ENCODE assay signal across 1 cellular context in the genomic region with DNA sequence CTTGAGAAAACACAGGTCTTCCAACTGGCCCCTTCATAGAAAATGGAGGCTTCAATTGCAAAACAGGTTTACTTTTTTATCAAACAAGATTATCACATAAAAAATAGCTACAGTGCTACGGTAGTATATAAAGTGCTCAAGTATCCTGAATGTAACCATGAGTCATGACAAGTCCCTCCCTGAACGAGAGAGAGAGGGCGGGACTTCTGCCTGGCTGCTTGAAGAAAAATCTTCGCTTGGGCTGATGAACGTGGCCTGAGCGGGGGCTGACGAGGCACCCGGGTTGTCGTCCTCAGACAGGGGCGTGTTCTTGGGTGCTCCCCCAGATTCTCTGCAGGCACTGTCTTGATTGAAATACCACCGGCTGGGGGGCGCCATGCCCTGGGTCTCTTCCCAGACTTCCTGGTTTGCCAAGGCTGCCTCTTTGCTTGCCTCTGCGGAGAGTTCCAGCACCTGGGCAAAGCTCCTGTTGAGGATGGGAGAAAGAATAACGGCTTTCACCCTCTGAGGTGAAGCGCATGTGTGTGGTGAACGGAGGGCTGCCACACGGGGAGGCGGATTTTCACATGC.
TF ChIP-seq lines count a peak whose summit lies in the region.

No MANE protein-coding gene starts in this region.

TF ChIP-seq in HepG2, 621 proteins besides CTCF, POLR2A, EP300 and RAD21:
- TF ChIP-seq CREM (IDR thresholded peaks at IDR 0.05), result no peak
- TF ChIP-seq CREM (CRISPR knock-in tag; IDR thresholded peaks at IDR 0.05), result no peak
- TF ChIP-seq ZNF501 (CRISPR knock-in tag; IDR thresholded peaks at IDR 0.05), result no peak
- TF ChIP-seq, protein P1, sequence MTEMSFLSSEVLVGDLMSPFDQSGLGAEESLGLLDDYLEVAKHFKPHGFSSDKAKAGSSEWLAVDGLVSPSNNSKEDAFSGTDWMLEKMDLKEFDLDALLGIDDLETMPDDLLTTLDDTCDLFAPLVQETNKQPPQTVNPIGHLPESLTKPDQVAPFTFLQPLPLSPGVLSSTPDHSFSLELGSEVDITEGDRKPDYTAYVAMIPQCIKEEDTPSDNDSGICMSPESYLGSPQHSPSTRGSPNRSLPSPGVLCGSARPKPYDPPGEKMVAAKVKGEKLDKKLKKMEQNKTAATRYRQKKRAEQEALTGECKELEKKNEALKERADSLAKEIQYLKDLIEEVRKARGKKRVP (CRISPR knock-in tag; IDR thresholded peaks at IDR 0.05), result no peak
- no peak for TF ChIP-seq ZNF746 (CRISPR knock-in tag; IDR thresholded peaks at IDR 0.05)
- no peak for TF ChIP-seq NFKB2 (CRISPR knock-in tag; IDR thresholded peaks at IDR 0.05; ENCODE audit: borderline replicate concordance)
- TF ChIP-seq KLF12 (CRISPR knock-in tag; IDR thresholded peaks at IDR 0.05; ENCODE audit: borderline replicate concordance), result no peak
- TF ChIP-seq, protein P2, sequence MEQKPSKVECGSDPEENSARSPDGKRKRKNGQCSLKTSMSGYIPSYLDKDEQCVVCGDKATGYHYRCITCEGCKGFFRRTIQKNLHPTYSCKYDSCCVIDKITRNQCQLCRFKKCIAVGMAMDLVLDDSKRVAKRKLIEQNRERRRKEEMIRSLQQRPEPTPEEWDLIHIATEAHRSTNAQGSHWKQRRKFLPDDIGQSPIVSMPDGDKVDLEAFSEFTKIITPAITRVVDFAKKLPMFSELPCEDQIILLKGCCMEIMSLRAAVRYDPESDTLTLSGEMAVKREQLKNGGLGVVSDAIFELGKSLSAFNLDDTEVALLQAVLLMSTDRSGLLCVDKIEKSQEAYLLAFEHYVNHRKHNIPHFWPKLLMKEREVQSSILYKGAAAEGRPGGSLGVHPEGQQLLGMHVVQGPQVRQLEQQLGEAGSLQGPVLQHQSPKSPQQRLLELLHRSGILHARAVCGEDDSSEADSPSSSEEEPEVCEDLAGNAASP (CRISPR knock-in tag; IDR thresholded peaks at IDR 0.05; ENCODE audit: borderline replicate concordance), result no peak
- no peak for TF ChIP-seq FOXA3 (CRISPR knock-in tag; IDR thresholded peaks at IDR 0.05)
- no peak for TF ChIP-seq SIN3B (IDR thresholded peaks at IDR 0.05; ENCODE audit: low read length)
- TF ChIP-seq, protein P3, sequence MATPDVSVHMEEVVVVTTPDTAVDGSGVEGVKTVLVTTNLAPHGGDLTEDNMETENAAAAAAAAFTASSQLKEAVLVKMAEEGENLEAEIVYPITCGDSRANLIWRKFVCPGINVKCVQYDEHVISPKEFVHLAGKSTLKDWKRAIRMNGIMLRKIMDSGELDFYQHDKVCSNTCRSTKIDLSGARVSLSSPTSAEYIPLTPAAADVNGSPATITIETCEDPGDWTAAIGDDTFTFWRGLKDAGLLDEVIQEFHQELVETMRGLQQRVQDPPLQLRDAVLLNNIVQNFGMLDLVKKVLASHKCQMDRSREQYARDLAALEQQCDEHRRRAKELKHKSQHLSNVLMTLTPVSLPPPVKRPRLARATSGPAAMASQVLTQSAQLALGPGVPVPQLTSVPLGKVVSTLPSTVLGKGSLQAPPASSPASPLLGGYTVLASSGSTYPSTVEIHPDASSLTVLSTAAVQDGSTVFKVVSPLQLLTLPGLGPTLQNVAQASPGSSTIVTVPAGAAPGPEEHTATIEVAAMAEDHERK (CRISPR knock-in tag; IDR thresholded peaks at IDR 0.05; ENCODE audit: low read depth), result no peak
- no peak for TF ChIP-seq SRSF4 (IDR thresholded peaks at IDR 0.05; ENCODE audit: low read depth, low read length, poor library complexity, severe bottlenecking)
- no peak for TF ChIP-seq NFIC (IDR thresholded peaks at IDR 0.05; ENCODE audit: low read length)
- no peak for TF ChIP-seq NCOA5 (CRISPR knock-in tag; IDR thresholded peaks at IDR 0.05)
- no peak for TF ChIP-seq RELA (CRISPR knock-in tag; IDR thresholded peaks at IDR 0.05)
- no peak for TF ChIP-seq ZNF12 (CRISPR knock-in tag; IDR thresholded peaks at IDR 0.05)
- no peak for TF ChIP-seq ZNF572 (CRISPR knock-in tag; IDR thresholded peaks at IDR 0.05)
- no peak for TF ChIP-seq SIX4 (CRISPR knock-in tag; IDR thresholded peaks at IDR 0.05)
- TF ChIP-seq ISX (CRISPR knock-in tag; conservative IDR thresholded peaks at IDR 0.05), result no peak
- TF ChIP-seq ATM (IDR thresholded peaks at IDR 0.05; ENCODE audit: borderline replicate concordance), result no peak
- no peak for TF ChIP-seq MTF2 (CRISPR knock-in tag; IDR thresholded peaks at IDR 0.05; ENCODE audit: borderline replicate concordance)
